In the genomic region with DNA sequence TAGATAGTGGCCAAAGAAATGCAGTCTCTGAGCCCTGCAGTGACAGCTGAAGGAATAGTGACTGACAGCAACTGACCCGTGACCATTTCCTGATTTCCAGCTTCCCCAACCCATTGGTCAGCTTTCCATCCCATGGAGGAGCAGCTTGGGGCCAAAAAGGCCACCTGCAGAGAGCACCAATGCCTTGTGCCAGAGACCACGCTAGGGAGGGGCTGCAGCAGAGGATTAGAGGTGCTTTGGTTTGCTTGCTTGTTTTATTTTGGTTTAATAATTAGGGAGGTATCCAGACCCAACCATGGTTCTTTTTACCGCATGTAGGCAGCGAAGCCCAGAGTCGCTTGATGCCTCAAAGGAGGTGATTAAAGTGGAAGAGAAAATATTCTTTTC, we compare ENCODE assay signal across 17 cellular contexts.
"Had no signal": no experiment of that assay in that cellular context is flagged by ENCODE, and none has a peak within 500 bp of the region (broad histone marks: within the 10 kb centered on the region; RNA-seq: fewer than 3 reads in every experiment).

No MANE protein-coding gene starts in this region.

- H3K9me3 ChIP-seq: esophagus muscularis mucosa, left lung, mucosa of descending colon, stomach, testis, upper lobe of left lung had no signal

- H3K36me3 ChIP-seq: cardiac muscle cell, esophagus muscularis mucosa, left lung, stomach, upper lobe of left lung, WERI-Rb-1 had no signal

- H3K4me3 ChIP-seq: cardiac muscle cell, esophagus muscularis mucosa, left lung, mucosa of descending colon, stomach, testis, upper lobe of left lung had no signal

- ATAC-seq: activated CD4-positive, alpha-beta T cell treated with anti-CD3 and anti-CD28 coated beads for 36 hours; activated naive CD4-positive, alpha-beta T cell treated with anti-CD3 and anti-CD28 coated beads, Interleukin-2, amount 50 U/mL, for 72 hours; left lung; mucosa of descending colon; naive thymus-derived CD8-positive, alpha-beta T cell; sciatic nerve had no signal

- H3K27ac ChIP-seq: cardiac muscle cell, esophagus muscularis mucosa, left lung, stomach, testis, WERI-Rb-1 had no signal

- DNase-seq: activated CD4-positive, alpha-beta memory T cell treated with anti-CD3 and anti-CD28 coated beads, Interleukin-2, amount 10 ng/mL, durations not matched to agents 7 days and 5 days; activated CD4-positive, alpha-beta T cell treated with anti-CD3 and anti-CD28 coated beads for 36 hours; activated effector memory CD4-positive, alpha-beta T cell treated with anti-CD3 and anti-CD28 coated beads, Interleukin-2, amount 50 U/mL, for 16 hours; activated T-cell treated with anti-CD3 and anti-CD28 coated beads, Interleukin-2, amount 50 U/mL, for 48 hours; left lung; mammary epithelial cell; mucosa of descending colon; naive thymus-derived CD8-positive, alpha-beta T cell; stimulated activated CD4-positive, alpha-beta T cell treated with anti-CD3 and anti-CD28 coated beads, Interleukin-1b, Interleukin-23, amount 100 ng/mL, for 48 hours; stomach; testis; upper lobe of left lung; WERI-Rb-1 had no signal

- H3K27me3 ChIP-seq: cardiac muscle cell, esophagus muscularis mucosa, left lung, stomach, testis, upper lobe of left lung had no signal
